Comparison of ENCODE assay signal across 19 cellular contexts in the genomic region with DNA sequence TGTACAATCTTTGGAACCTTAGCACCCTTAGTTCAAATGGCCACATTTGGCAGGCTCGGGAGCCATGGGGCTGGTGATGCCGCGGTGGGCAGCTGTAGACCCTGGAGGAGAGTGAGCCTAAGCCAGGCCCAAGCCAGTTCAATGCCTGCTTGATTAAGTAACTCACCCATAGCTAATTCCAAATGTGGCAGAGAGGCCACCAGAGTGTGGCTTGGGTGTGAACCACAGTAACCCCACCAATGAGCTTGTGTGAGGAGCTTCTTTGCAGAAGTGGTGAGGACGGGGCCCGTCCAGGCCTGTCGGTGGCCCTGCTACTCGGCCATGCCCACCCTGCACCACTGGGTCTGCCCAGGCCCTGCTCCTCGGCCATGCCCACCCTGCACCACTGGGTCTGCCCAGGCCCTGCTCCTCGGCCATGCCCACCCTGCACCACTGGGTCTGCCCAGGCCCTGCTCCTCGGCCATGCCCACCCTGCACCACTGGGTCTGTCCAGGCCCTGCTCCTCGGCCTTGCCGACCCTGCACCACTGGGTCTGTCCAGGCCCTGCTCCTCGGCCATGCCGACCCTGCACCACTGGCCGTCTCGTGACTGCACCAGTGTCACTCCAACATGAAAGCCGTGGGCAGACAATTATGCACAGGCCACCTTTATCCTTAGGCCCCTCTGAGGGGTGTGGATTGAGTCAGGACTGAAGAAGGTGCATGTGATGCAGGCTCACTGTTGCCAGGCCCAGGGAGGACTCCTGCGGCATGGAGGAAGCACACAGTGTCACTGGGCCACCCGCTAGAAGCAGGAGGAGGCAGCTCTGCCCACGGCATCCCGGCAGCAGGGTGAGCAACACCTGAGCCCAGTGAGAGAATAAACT.
A peak's percentile ranks its signal among the peaks of the same experiment; 100 is the strongest.
DNase-seq lines count a peak whose midpoint lies in the region; ATAC-seq, FAIRE-seq and TF ChIP-seq lines count a peak whose summit lies in the region.
"Had no signal": no experiment of that assay in that cellular context is flagged by ENCODE, and none has a peak within 500 bp of the region (broad histone marks: within the 10 kb centered on the region; RNA-seq: fewer than 3 reads in every experiment).

No MANE protein-coding gene starts in this region.

- H4K8ac ChIP-seq in H1 (ENCODE audit: extremely low read depth, insufficient read depth, low read length): no peak overlapping the region; the same call in 1 of the 2 replicates

- H3K9me3 ChIP-seq in CD4-positive, alpha-beta memory T cell (ENCODE audit: control insufficient read depth in 1 of 2, low read length in 2 of 2): peaks cover 0 to 5% of the 10 kb centered on the region in 2 donors
- peaks cover 3 to 4% of the 10 kb centered on the region in 2 experiments; a peak in 2 of 4 replicates for H3K9me3 ChIP-seq in H1 (ENCODE audit: insufficient read depth in 2 of 2, low read depth in 1 of 2, low read length in 1 of 2)

- H3K23me2 ChIP-seq in H1 (ENCODE audit: low read depth, low read length): peaks cover 2% of the 10 kb centered on the region; the same call in 1 of the 2 replicates

- no peaks in the 10 kb centered on the region for H3K4me1 ChIP-seq in CD4-positive, alpha-beta memory T cell (ENCODE audit: insufficient read depth, low read length)
- H3K4me1 ChIP-seq in H1 (replicated peaks in 1 of 4; ENCODE audit: control insufficient read depth in 3 of 4, insufficient read depth in 4 of 4, low read length in 3 of 4): peaks cover 0 to 17% (median 14%) of the 10 kb centered on the region in 4 experiments; a peak in 6 of 7 replicates
- H3K4me1 ChIP-seq: heart right ventricle, transverse colon had no signal

- H3K27me3 ChIP-seq in CD4-positive, alpha-beta memory T cell (ENCODE audit: insufficient read depth, low read length): no peaks in the 10 kb centered on the region
- H3K27me3 ChIP-seq in H1 (replicated peaks in 1 of 4; ENCODE audit: control insufficient read depth in 3 of 4, extremely low read depth in 1 of 4, insufficient read depth in 3 of 4, low read length in 3 of 4): peaks cover 0 to 9% (median 3%) of the 10 kb centered on the region in 4 experiments; a peak in 2 of 7 replicates
- H3K27me3 ChIP-seq: brain microvascular endothelial cell had no signal

- H3K23ac ChIP-seq in H1 (ENCODE audit: insufficient read length): no peak overlapping the region

- H3K14ac ChIP-seq in H1 (ENCODE audit: insufficient read length): no peak overlapping the region

- H2BK20ac ChIP-seq in H1 (ENCODE audit: low read length): peak overlapping the region; percentile 48; the same call in 1 of the 2 replicates

- H3K79me2 ChIP-seq in H1 (ENCODE audit: control insufficient read depth in 1 of 2, insufficient read depth in 2 of 2, low read length in 2 of 2): no peaks in the 10 kb centered on the region

- TF ChIP-seq RAD21 in H1 (IDR thresholded peaks at IDR 0.05 in 1 of 2, conservative IDR thresholded peaks at IDR 0.05 in 1 of 2; ENCODE audit: low read depth in 2 of 2, low read length in 2 of 2): no peak

- no peak overlapping the region for H3K4me3 ChIP-seq in CD4-positive, alpha-beta memory T cell (ENCODE audit: low read length in 2 of 2)
- peak overlapping the region in 1 of 4 experiments; percentile 53; a peak in 2 of 8 replicates for H3K4me3 ChIP-seq in H1 (ENCODE audit: extremely low read depth in 1 of 4, insufficient read depth in 2 of 4, low read depth in 3 of 4, low read length in 4 of 4)
- H3K4me3 ChIP-seq: transverse colon had no signal

- H2BK15ac ChIP-seq in H1 (ENCODE audit: low read length): peak overlapping the region; percentile 46; the same call in 1 of the 2 replicates

- 84% methylated on average over 21 of the region's 21 CpGs; no CpG with 5 or more reads in 1 of the 2 experiments for WGBS in H1 (ENCODE audit: extremely low coverage in 1 of 2, insufficient coverage in 1 of 2, insufficient read length in 1 of 2, insufficient replicate concordance in 2 of 2, low coverage in 1 of 2, low lambda C conversion rate in 2 of 2, missing lambda C conversion rate in 1 of 2), 2 experiments

- no peak for TF ChIP-seq EP300 in H1 (IDR thresholded peaks at IDR 0.05; ENCODE audit: borderline replicate concordance in 1 of 2, low read depth in 2 of 2, low read length in 2 of 2)

- no peak for ATAC-seq in stimulated activated naive B cell treated with anti-CD40 and anti-IgM and Interleukin-4, amounts not matched to agents 10 μg/mL and 1 μg/mL and 100 μg/mL, for 72 hours (replicated peaks)
- ATAC-seq: heart right ventricle had no signal

- no peak overlapping the region for H3K27ac ChIP-seq in CD4-positive, alpha-beta memory T cell (ENCODE audit: low read depth, low read length)
- H3K27ac ChIP-seq in H1 (ENCODE audit: low read depth, low read length): no peak overlapping the region
- H3K27ac ChIP-seq: brain microvascular endothelial cell, heart right ventricle, transverse colon had no signal

- H3K4ac ChIP-seq in H1 (replicated peaks; ENCODE audit: insufficient read length, low read depth, low read length): no peak overlapping the region

- no peak overlapping the region for H4K5ac ChIP-seq in H1 (ENCODE audit: insufficient read length, low read depth, low read length)

- peaks cover 2 to 8% of the 10 kb centered on the region in 2 donors for H3K36me3 Mint-ChIP-seq in CD4-positive, alpha-beta memory T cell
- H3K36me3 Mint-ChIP-seq in osteocyte (ENCODE audit: unreplicated experiment): no peaks in the 10 kb centered on the region
- no peaks in the 10 kb centered on the region for H3K36me3 Mint-ChIP-seq in stimulated activated naive B cell treated with anti-CD40 and anti-IgM and Interleukin-4, amounts not matched to agents 10 μg/mL and 1 μg/mL and 100 μg/mL, for 72 hours

- H4K91ac ChIP-seq in H1 (replicated peaks; ENCODE audit: insufficient read length, low read length): peak overlapping the region; percentile 63

- peak overlapping the region; percentile 71 to 87 (median 78) for H3K4me3 Mint-ChIP-seq in CD4-positive, alpha-beta memory T cell
- H3K4me3 Mint-ChIP-seq in osteocyte (ENCODE audit: unreplicated experiment): no peak overlapping the region
- no peak overlapping the region for H3K4me3 Mint-ChIP-seq in stimulated activated naive B cell treated with anti-CD40 and anti-IgM and Interleukin-4, amounts not matched to agents 10 μg/mL and 1 μg/mL and 100 μg/mL, for 72 hours

- no peak overlapping the region for H3K9ac ChIP-seq in H1 (replicated peaks in 1 of 4; ENCODE audit: extremely low read depth in 1 of 4, low read depth in 3 of 4, low read length in 3 of 4)

- H3K27ac Mint-ChIP-seq in CD4-positive, alpha-beta memory T cell: peak overlapping the region in 1 of 7 donors; percentile 24
- no peak overlapping the region for H3K27ac Mint-ChIP-seq in osteocyte (ENCODE audit: unreplicated experiment)
- no peak overlapping the region for H3K27ac Mint-ChIP-seq in stimulated activated naive B cell treated with anti-CD40 and anti-IgM and Interleukin-4, amounts not matched to agents 10 μg/mL and 1 μg/mL and 100 μg/mL, for 72 hours
- H3K27ac Mint-ChIP-seq: T-helper 1 cell treated with Interleukin-12 subunit alpha and Interleukin-12 subunit beta and Interleukin-4 antibody, amounts not matched to agents 30 μg/mL and 1 μg/mL, for 36 hours had no signal

- peak overlapping the region; percentile 78 for H3K18ac ChIP-seq in H1 (ENCODE audit: extremely low read depth, low read length)

- H3K9me3 Mint-ChIP-seq in CD4-positive, alpha-beta memory T cell: peaks cover 2 to 21% (median 12%) of the 10 kb centered on the region in 8 donors
- peaks cover 8% of the 10 kb centered on the region for H3K9me3 Mint-ChIP-seq in osteocyte (ENCODE audit: unreplicated experiment)
- H3K9me3 Mint-ChIP-seq in stimulated activated naive B cell treated with anti-CD40 and anti-IgM and Interleukin-4, amounts not matched to agents 10 μg/mL and 1 μg/mL and 100 μg/mL, for 72 hours: peaks cover 7 to 16% of the 10 kb centered on the region in 2 donors

- H3K56ac ChIP-seq in H1 (replicated peaks; ENCODE audit: insufficient read length, low read depth, low read length): no peak overlapping the region

- CTCF ChIA-PET in CD4-positive, alpha-beta memory T cell (lab: Charles Lee; ENCODE audit: partially characterized antibody): no interaction called here
- CTCF ChIA-PET in H1 (lab: Charles Lee; ENCODE audit: partially characterized antibody): interaction anchor here (1.2 to 3.7 kb wide), 4 partner anchors 13 to 56 kb away, joined by 3 to 32 read pairs (median 6); no protein-coding TSS in a partner anchor

- peak overlapping the region; percentile 65 to 75 for H3K4me2 ChIP-seq in H1 (ENCODE audit: insufficient read depth in 1 of 2, low read depth in 2 of 2, low read length in 2 of 2)

- no peak overlapping the region for H2BK120ac ChIP-seq in H1 (replicated peaks; ENCODE audit: low read depth, low read length)

- FAIRE-seq in H1 (lab: Jason Lieb, UNC): no peak
- FAIRE-seq: A204.1 had no signal

- H3K4me1 Mint-ChIP-seq in CD4-positive, alpha-beta memory T cell: peaks cover 0 to 6% (median under 1%) of the 10 kb centered on the region in 4 donors
- no peaks in the 10 kb centered on the region for H3K4me1 Mint-ChIP-seq in osteocyte (ENCODE audit: unreplicated experiment)
- peaks cover 0 to 4% of the 10 kb centered on the region in 2 donors for H3K4me1 Mint-ChIP-seq in stimulated activated naive B cell treated with anti-CD40 and anti-IgM and Interleukin-4, amounts not matched to agents 10 μg/mL and 1 μg/mL and 100 μg/mL, for 72 hours

- peaks cover 0 to 1% of the 10 kb centered on the region in 2 donors for H3K27me3 Mint-ChIP-seq in CD4-positive, alpha-beta memory T cell
- no peaks in the 10 kb centered on the region for H3K27me3 Mint-ChIP-seq in osteocyte (ENCODE audit: unreplicated experiment)
- peaks cover 32 to 38% of the 10 kb centered on the region in 2 donors for H3K27me3 Mint-ChIP-seq in stimulated activated naive B cell treated with anti-CD40 and anti-IgM and Interleukin-4, amounts not matched to agents 10 μg/mL and 1 μg/mL and 100 μg/mL, for 72 hours

- no peaks in the 10 kb centered on the region for H3K79me1 ChIP-seq in H1 (ENCODE audit: low read depth, low read length)

- intact Hi-C loops in CD4-positive, alpha-beta memory T cell (cut with micrococcal nuclease): no loop called here

- TF ChIP-seq CTCF in H1 (IDR thresholded peaks at IDR 0.05; ENCODE audit: control extremely low read depth in 1 of 3, insufficient read depth in 1 of 3, low read depth in 1 of 3, low read length in 3 of 3) (no peak), osteocyte (IDR thresholded peaks at IDR 0.05) (no peak)

- no peak overlapping the region; the same call in 1 of the 2 replicates for H2BK5ac ChIP-seq in H1 (ENCODE audit: low read depth, low read length)

- no peaks in the 10 kb centered on the region for H4K20me1 ChIP-seq in H1 (replicated peaks in 1 of 2; ENCODE audit: control insufficient read depth in 1 of 2, insufficient read depth in 2 of 2, low read length in 2 of 2)

- no peak for TF ChIP-seq POLR2A in H1 (IDR thresholded peaks at IDR 0.05; ENCODE audit: control extremely low read depth in 1 of 2, low read depth in 2 of 2, low read length in 2 of 2)

- POLR2A ChIA-PET in CD4-positive, alpha-beta memory T cell (lab: Charles Lee; ENCODE audit: partially characterized antibody): no interaction called here
- POLR2A ChIA-PET in H1 (lab: Charles Lee; ENCODE audit: partially characterized antibody): interaction anchor here (1.4 kb wide), 1 partner anchor 56 kb away, joined by 4 read pairs; no protein-coding TSS in a partner anchor

- H2AK5ac ChIP-seq in H1 (ENCODE audit: low read depth, low read length): no peak overlapping the region

- H3K36me3 ChIP-seq in CD4-positive, alpha-beta memory T cell (ENCODE audit: insufficient read depth, low read length): no peaks in the 10 kb centered on the region
- no peaks in the 10 kb centered on the region for H3K36me3 ChIP-seq in H1 (ENCODE audit: control insufficient read depth in 2 of 4, insufficient read depth in 4 of 4, low read length in 3 of 4)
- H3K36me3 ChIP-seq: brain microvascular endothelial cell, heart right ventricle, transverse colon had no signal

- peak overlapping the region; percentile 82; the same call in 1 of the 2 replicates for H2AFZ ChIP-seq in H1 (ENCODE audit: low read length)

- peak; percentile 15 for DNase-seq in activated CD4-positive, alpha-beta T cell treated with anti-CD3 and anti-CD28 coated beads for 48 hours
- DNase-seq in activated CD4-positive, alpha-beta T cell treated with anti-CD3 and anti-CD28 coated beads for 4 hours: no peak
- DNase-seq in CD4-positive, alpha-beta memory T cell: no peak
- peak in 1 of 2 experiments; percentile 33 for DNase-seq in H1 (ENCODE audit: low read depth in 1 of 2, low spot score in 2 of 2)
- DNase-seq in osteocyte (ENCODE audit: extremely low spot score, unreplicated experiment): peak; percentile 66
- DNase-seq in stimulated activated naive B cell treated with anti-CD40 and anti-IgM and Interleukin-4, amounts not matched to agents 10 μg/mL and 1 μg/mL and 100 μg/mL, for 72 hours: no peak
- no peak for DNase-seq in glomerular visceral epithelial cell (ENCODE audit: extremely low spot score)
- no peak for DNase-seq in kidney tubule cell (ENCODE audit: low spot score)
- DNase-seq: brain microvascular endothelial cell; C1 segment of cervical spinal cord; DMS79 treated with DMSO at 0.1 percent for 48 hours; GOT3; heart right ventricle; left cardiac atrium; SHP77; stimulated activated CD4-positive, alpha-beta T cell treated with anti-CD3 and anti-CD28 coated beads, Interleukin-1b, Interleukin-23, amount 100 ng/mL, for 48 hours; transverse colon had no signal

- H2BK12ac ChIP-seq in H1 (ENCODE audit: low read depth, low read length): no peak overlapping the region; the same call in 1 of the 2 replicates

Comparison
In these comparisons a context has a peak if more than half of its experiments do, and no peak if none do; other contexts are left out.
1. DNase-seq: peak in activated CD4-positive, alpha-beta T cell treated with anti-CD3 and anti-CD28 coated beads for 48 hours (single experiment) and osteocyte (single experiment); none in activated CD4-positive, alpha-beta T cell treated with anti-CD3 and anti-CD28 coated beads for 4 hours (0 of 2), CD4-positive, alpha-beta memory T cell (0 of 5), stimulated activated naive B cell treated with anti-CD40 and anti-IgM and Interleukin-4, amounts not matched to agents 10 μg/mL and 1 μg/mL and 100 μg/mL, for 72 hours (single experiment), glomerular visceral epithelial cell (single experiment) and kidney tubule cell (single experiment).
2. H3K4me3 Mint-ChIP-seq: peak in CD4-positive, alpha-beta memory T cell (8 of 8); none in osteocyte (single experiment) and stimulated activated naive B cell treated with anti-CD40 and anti-IgM and Interleukin-4, amounts not matched to agents 10 μg/mL and 1 μg/mL and 100 μg/mL, for 72 hours (0 of 2).